ENCODE assay signal across 11 cellular contexts in genomic region chr10:127485153-127485857, GRCh38.
DNase-seq lines count a peak whose midpoint lies in the region; ATAC-seq and TF ChIP-seq lines count a peak whose summit lies in the region.
"Had no signal": no experiment of that assay in that cellular context is flagged by ENCODE, and none has a peak within 500 bp of the region (broad histone marks: within the 10 kb centered on the region; RNA-seq: fewer than 3 reads in every experiment).

No MANE protein-coding gene starts in this region.

- no peaks in the 10 kb centered on the region for H3K9me3 ChIP-seq in gastrocnemius medialis

- TF ChIP-seq CTCF in foreskin fibroblast (IDR thresholded peaks at IDR 0.05; ENCODE audit: low read depth, low read length) (no peak), gastrocnemius medialis (IDR thresholded peaks at IDR 0.05 in 4 of 5, conservative IDR thresholded peaks at IDR 0.05 in 1 of 5) (no peak)

- intact Hi-C loops in gastrocnemius medialis (cut with DNase I; ENCODE audit: low total_unique reads) = no loop called here

- no peaks in the 10 kb centered on the region for H3K4me1 ChIP-seq in gastrocnemius medialis

- DNase-seq in H7 = peak; percentile 75
- DNase-seq in foreskin fibroblast = peak; percentile 15 to 23
- peak; percentile 76 for DNase-seq in renal cortical epithelial cell (ENCODE audit: low read depth)
- no peak for DNase-seq in NCI-H1105 treated with DMSO at 0.1 percent for 48 hours (lab: John Stamatoyannopoulos, UW)
- DNase-seq in gastrocnemius medialis = no peak
- DNase-seq: activated CD4-positive, alpha-beta T cell treated with anti-CD3 and anti-CD28 coated beads for 1 hour; activated T-cell treated with anti-CD3 and anti-CD28 coated beads, Interleukin-2, amount 50 U/mL, for 72 hours; NCI-H526 treated with DMSO at 0.1 percent for 48 hours had no signal

- no peaks in the 10 kb centered on the region for H3K36me3 ChIP-seq in H7 (replicated peaks; ENCODE audit: control insufficient read depth, insufficient read depth, low read length)
- H3K36me3 ChIP-seq in gastrocnemius medialis = no peaks in the 10 kb centered on the region

- H3K27me3 ChIP-seq in H7 (ENCODE audit: control insufficient read depth, insufficient read depth, low read length) = no peaks in the 10 kb centered on the region
- no peaks in the 10 kb centered on the region for H3K27me3 ChIP-seq in gastrocnemius medialis

- no peak overlapping the region for H3K27ac ChIP-seq in gastrocnemius medialis

- peak; percentile 45; the same call in 1 of the 3 replicates for ATAC-seq in SK-N-SH treated with all-trans-retinoic acid at 6 μM for 48 hours
- ATAC-seq in HG03432 (IDR thresholded peaks at IDR 0.05; ENCODE audit: unreplicated experiment) = no peak
- ATAC-seq in GM18498 (IDR thresholded peaks at IDR 0.05; ENCODE audit: unreplicated experiment) = no peak
- no peak for ATAC-seq in gastrocnemius medialis
- ATAC-seq: activated T-cell treated with anti-CD3 and anti-CD28 coated beads, Interleukin-2, amount 50 U/mL, for 72 hours had no signal

- no peak overlapping the region for H3K4me3 ChIP-seq in H7 (ENCODE audit: insufficient read depth, low read depth, low read length)
- no peak overlapping the region for H3K4me3 ChIP-seq in foreskin fibroblast (ENCODE audit: low read depth in 1 of 2, low read length in 2 of 2)
- H3K4me3 ChIP-seq in gastrocnemius medialis = no peak overlapping the region

- in situ Hi-C loops in gastrocnemius medialis (cut with MboI; ENCODE audit: low sequenced_read_pairs in 4 of 4) = no loop called here

- no peak for TF ChIP-seq POLR2A in gastrocnemius medialis (IDR thresholded peaks at IDR 0.05)

TF ChIP-seq in SK-N-SH treated with all-trans-retinoic acid at 6 μM for 48 hours, 23 proteins besides CTCF, POLR2A, EP300 and RAD21:
- no peak for TF ChIP-seq ZNF565 (CRISPR knock-in tag; conservative IDR thresholded peaks at IDR 0.05; ENCODE audit: low read depth)
- no peak for TF ChIP-seq SNAI2 (CRISPR knock-in tag; IDR thresholded peaks at IDR 0.05)
- no peak for TF ChIP-seq PPARA (CRISPR knock-in tag; IDR thresholded peaks at IDR 0.05; ENCODE audit: borderline replicate concordance)
- no peak for TF ChIP-seq ZC3H10 (CRISPR knock-in tag; IDR thresholded peaks at IDR 0.05)
- no peak for TF ChIP-seq ISL1 (CRISPR knock-in tag; IDR thresholded peaks at IDR 0.05)
- TF ChIP-seq TCF4 (CRISPR knock-in tag; IDR thresholded peaks at IDR 0.05; ENCODE audit: borderline replicate concordance) = no peak
- TF ChIP-seq TOX (CRISPR knock-in tag; IDR thresholded peaks at IDR 0.05; ENCODE audit: borderline replicate concordance) = no peak
- TF ChIP-seq POU6F1 (CRISPR knock-in tag; IDR thresholded peaks at IDR 0.05; ENCODE audit: borderline replicate concordance, low read depth) = no peak
- no peak for TF ChIP-seq BACH2 (CRISPR knock-in tag; IDR thresholded peaks at IDR 0.05; ENCODE audit: borderline replicate concordance)
- no peak for TF ChIP-seq CSRNP3 (CRISPR knock-in tag; IDR thresholded peaks at IDR 0.05)
- TF ChIP-seq ZFP30 (CRISPR knock-in tag; IDR thresholded peaks at IDR 0.05) = no peak

Comparison
In these comparisons a context has a peak if more than half of its experiments do, and no peak if none do; other contexts are left out.
1. DNase-seq: peak in H7 (single experiment), foreskin fibroblast (2 of 2) and renal cortical epithelial cell (single experiment); none in NCI-H1105 treated with DMSO at 0.1 percent for 48 hours (single experiment) and gastrocnemius medialis (0 of 2).